ENCODE assay signal across 8 cellular contexts in genomic region chr15:50687302-50687902, GRCh38. TPM values are rescaled to one million over a fixed set of nuclear protein-coding genes. Genes with fewer than 3 reads are reported as not detected.
DNase-seq lines count a peak whose midpoint lies in the region; ATAC-seq and TF ChIP-seq lines count a peak whose summit lies in the region.

No MANE protein-coding gene starts in this region.

- H3K4me1 ChIP-seq in A673 (ENCODE audit: insufficient read depth, low read length, poor library complexity, severe bottlenecking) (peaks cover 10% of the 10 kb centered on the region), testis (peaks cover 7% of the 10 kb centered on the region)

- H3K4me3 ChIP-seq in A673 (ENCODE audit: low read depth, low read length, poor library complexity, severe bottlenecking) = peak overlapping the region; percentile 98
- H3K4me3 ChIP-seq in testis = peak overlapping the region; percentile 80 to 98

- peaks cover 43% of the 10 kb centered on the region for H3K4me1 Mint-ChIP-seq in activated CD8-positive, alpha-beta T cell treated with anti-CD3 and anti-CD28 coated beads, Interleukin-2, amount 10 ng/mL, durations not matched to agents 7 days and 5 days (ENCODE audit: low read depth)
- peaks cover 46 to 53% of the 10 kb centered on the region in 2 donors for H3K4me1 Mint-ChIP-seq in immature natural killer cell

- H3K27me3 Mint-ChIP-seq in activated CD8-positive, alpha-beta T cell treated with anti-CD3 and anti-CD28 coated beads, Interleukin-2, amount 10 ng/mL, durations not matched to agents 7 days and 5 days (ENCODE audit: low read depth) = no peaks in the 10 kb centered on the region
- peaks cover 10 to 15% (median 12%) of the 10 kb centered on the region in 3 donors for H3K27me3 Mint-ChIP-seq in immature natural killer cell (ENCODE audit: low read depth in 3 of 3)

- no peaks in the 10 kb centered on the region for H3K9me3 ChIP-seq in A673 (ENCODE audit: low read depth, low read length, poor library complexity, severe bottlenecking)
- no peaks in the 10 kb centered on the region for H3K9me3 ChIP-seq in testis

- DNase-seq in A673 (ENCODE audit: low spot score) = no peak
- no peak for DNase-seq in activated CD8-positive, alpha-beta T cell treated with anti-CD3 and anti-CD28 coated beads, Interleukin-2, amount 10 ng/mL, durations not matched to agents 7 days and 5 days
- no peak for DNase-seq in immature natural killer cell
- no peak for DNase-seq in testis
- no peak for DNase-seq in middle frontal gyrus (ENCODE audit: extremely low spot score, low spot score)

- no peaks in the 10 kb centered on the region for H3K27me3 ChIP-seq in A673 (replicated peaks; ENCODE audit: insufficient read depth, low read depth, low read length, poor library complexity)
- no peaks in the 10 kb centered on the region for H3K27me3 ChIP-seq in testis

- H3K36me3 Mint-ChIP-seq in activated CD8-positive, alpha-beta T cell treated with anti-CD3 and anti-CD28 coated beads, Interleukin-2, amount 10 ng/mL, durations not matched to agents 7 days and 5 days (ENCODE audit: low read depth) = peaks cover 29% of the 10 kb centered on the region
- peaks cover 0 to 3% (median 0%) of the 10 kb centered on the region in 3 donors for H3K36me3 Mint-ChIP-seq in immature natural killer cell

- H3K4me3 Mint-ChIP-seq in activated CD8-positive, alpha-beta T cell treated with anti-CD3 and anti-CD28 coated beads, Interleukin-2, amount 10 ng/mL, durations not matched to agents 7 days and 5 days = peak overlapping the region; percentile 98
- peak overlapping the region; percentile 88 to 100 (median 96) for H3K4me3 Mint-ChIP-seq in immature natural killer cell

- CTCF ChIA-PET in A673 (lab: Charles Lee) = no interaction called here
- CTCF ChIA-PET in activated CD8-positive, alpha-beta T cell treated with anti-CD3 and anti-CD28 coated beads, Interleukin-2, amount 10 ng/mL, durations not matched to agents 7 days and 5 days (lab: Charles Lee) = interaction anchor here (1.1 kb wide), 1 partner anchor 13 kb away, joined by 3 read pairs; no protein-coding TSS in a partner anchor

- POLR2A ChIA-PET in A673 (lab: Charles Lee; ENCODE audit: low non-redundant PET) = no interaction called here
- POLR2A ChIA-PET in activated CD8-positive, alpha-beta T cell treated with anti-CD3 and anti-CD28 coated beads, Interleukin-2, amount 10 ng/mL, durations not matched to agents 7 days and 5 days (lab: Charles Lee) = interaction anchor here (1.8 kb wide), 1 partner anchor 77 kb away, joined by 11 read pairs; the partner anchor contains the start of gene SPPL2A

- peak overlapping the region; percentile 79 for H3K27ac ChIP-seq in A673 (ENCODE audit: low read depth, low read length, poor library complexity, severe bottlenecking)
- H3K27ac ChIP-seq in testis = peak overlapping the region; percentile 74 to 93

- peak overlapping the region; percentile 94 for H3K27ac Mint-ChIP-seq in activated CD8-positive, alpha-beta T cell treated with anti-CD3 and anti-CD28 coated beads, Interleukin-2, amount 10 ng/mL, durations not matched to agents 7 days and 5 days
- peak overlapping the region; percentile 92 to 97 (median 93) for H3K27ac Mint-ChIP-seq in immature natural killer cell

- TF ChIP-seq POLR2A in testis (IDR thresholded peaks at IDR 0.05) = no peak

- H3K36me3 ChIP-seq in A673 (ENCODE audit: insufficient read depth, low read length, poor library complexity, severe bottlenecking) (peaks cover 13% of the 10 kb centered on the region), testis (ENCODE audit: low read depth, missing control alignments) (no peaks in the 10 kb centered on the region)

- TF ChIP-seq CTCF in A673 (conservative IDR thresholded peaks at IDR 0.05; ENCODE audit: low read depth, low read length) (no peak), testis (IDR thresholded peaks at IDR 0.05) (no peak)

- WGBS in testis, 2 donors = 31 to 34% methylated on average over 10 of the region's 10 CpGs

- ATAC-seq in GM21717 (IDR thresholded peaks at IDR 0.05; ENCODE audit: unreplicated experiment) (peak; percentile 6), GM19324 (IDR thresholded peaks at IDR 0.05; ENCODE audit: low FRiP score, unreplicated experiment) (no peak), HG02763 (IDR thresholded peaks at IDR 0.05; ENCODE audit: unreplicated experiment) (no peak)
- no peak for ATAC-seq in activated CD8-positive, alpha-beta T cell treated with anti-CD3 and anti-CD28 coated beads, Interleukin-2, amount 10 ng/mL, durations not matched to agents 7 days and 5 days

- no peaks in the 10 kb centered on the region for H3K9me3 Mint-ChIP-seq in activated CD8-positive, alpha-beta T cell treated with anti-CD3 and anti-CD28 coated beads, Interleukin-2, amount 10 ng/mL, durations not matched to agents 7 days and 5 days (ENCODE audit: insufficient read depth)
- no peaks in the 10 kb centered on the region for H3K9me3 Mint-ChIP-seq in immature natural killer cell

- intact Hi-C loops in A673 (cut with micrococcal nuclease; ENCODE audit: unreplicated experiment) (no loop called here), testis (cut with DNase I; ENCODE audit: low total_unique reads) (no loop called here)

- BruUV-seq in A673 (replicated peaks; lab: Mats Ljungman, UMichigan) = TSS peak; percentile 93

RNA-seq across cellular contexts. Expression of gene TRPM7, which starts 0.8 kb away (rescaled TPM):
- 41.7 and 49.6 TPM in 2 replicates for total RNA-seq in A673 (2021)
- total RNA-seq in activated CD8-positive, alpha-beta T cell treated with anti-CD3 and anti-CD28 coated beads, Interleukin-2, amount 10 ng/mL, durations not matched to agents 7 days and 5 days = 10 to 100 TPM; 38.0 to 40.2 TPM
- 10 to 100 TPM; 12.0 to 17.8 (median 12.1) TPM for polyA plus RNA-seq in immature natural killer cell
- total RNA-seq in testis = 10 to 100 TPM; 52.2 to 53.1 TPM
- 18.1 TPM for polyA plus RNA-seq in testis (ENCODE audit: insufficient read depth, low read depth, low replicate concordance)
